Comparison of ENCODE assay signal across 8 cellular contexts in the genomic region with DNA sequence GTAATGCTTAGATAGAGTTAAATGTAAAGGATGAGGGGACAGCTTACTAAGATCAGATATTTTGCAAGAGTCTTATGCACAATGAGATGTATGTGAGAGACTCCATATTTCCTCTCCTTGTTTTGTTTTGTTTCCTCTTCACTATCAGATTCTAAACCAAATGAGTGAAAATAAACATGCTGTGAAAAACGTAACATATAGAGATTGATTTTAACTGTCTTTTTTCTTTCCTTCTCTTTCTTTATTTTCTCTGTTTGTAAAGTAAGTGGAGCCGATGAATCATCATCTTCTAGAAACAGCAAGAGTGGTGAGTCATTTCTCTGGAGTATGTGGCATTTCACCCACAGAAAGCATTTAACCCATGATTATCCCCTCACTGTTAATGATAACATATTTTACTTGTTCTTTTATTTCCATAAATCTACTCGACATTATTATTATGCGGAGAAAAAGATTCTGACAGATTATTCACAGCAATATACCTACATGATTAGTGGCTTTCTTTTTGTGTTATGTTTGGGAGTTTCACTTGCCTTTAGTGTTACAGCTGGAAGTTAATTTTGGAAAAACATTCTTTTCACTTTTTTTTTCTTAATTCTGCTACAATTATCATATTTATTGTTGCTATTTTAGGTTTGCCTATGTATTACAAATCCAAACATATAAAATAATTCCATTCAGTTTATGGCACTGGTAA. TPM values are rescaled to one million over a fixed set of nuclear protein-coding genes. Genes with fewer than 3 reads are reported as not detected.
A peak's percentile ranks its signal among the peaks of the same experiment; 100 is the strongest.
DNase-seq lines count a peak whose midpoint lies in the region; ATAC-seq and TF ChIP-seq lines count a peak whose summit lies in the region.

No MANE protein-coding gene starts in this region.

- peak overlapping the region; percentile 52 for H3K4me3 ChIP-seq in CD4-positive, CD25-positive, alpha-beta regulatory T cell (ENCODE audit: low read depth, low read length)
- H3K4me3 ChIP-seq in RWPE2 (ENCODE audit: severe bottlenecking), result no peak overlapping the region
- H3K4me3 ChIP-seq in ectodermal cell (ENCODE audit: insufficient read depth, low read depth, low read length), result no peak overlapping the region

- peak; percentile 83 for ATAC-seq in CD4-positive, CD25-positive, alpha-beta regulatory T cell (ENCODE audit: low read depth in 2 of 2)
- ATAC-seq in GM19025 (IDR thresholded peaks at IDR 0.05; ENCODE audit: low read depth, unreplicated experiment) (peak; percentile 73), HG03108 (IDR thresholded peaks at IDR 0.05; ENCODE audit: unreplicated experiment) (peak; percentile 68), RWPE2 (ENCODE audit: low read depth) (peak; percentile 39; the same call in 2 of the 3 replicates)

- H3K9me3 ChIP-seq in CD4-positive, CD25-positive, alpha-beta regulatory T cell (ENCODE audit: control insufficient read depth in 2 of 2, low read length in 2 of 2), result no peaks in the 10 kb centered on the region
- H3K9me3 ChIP-seq in RWPE2 (ENCODE audit: severe bottlenecking) (no peaks in the 10 kb centered on the region), ectodermal cell (ENCODE audit: control insufficient read depth, low read length) (no peaks in the 10 kb centered on the region)

- TF ChIP-seq CTCF in RWPE2 (IDR thresholded peaks at IDR 0.05; ENCODE audit: poor library complexity, severe bottlenecking) (no peak), nephron (IDR thresholded peaks at IDR 0.05; ENCODE audit: unreplicated experiment in 3 of 3) (no peak)

- H3K27me3 ChIP-seq in CD4-positive, CD25-positive, alpha-beta regulatory T cell (ENCODE audit: control insufficient read depth, insufficient read depth, low read length), result no peaks in the 10 kb centered on the region
- no peaks in the 10 kb centered on the region for H3K27me3 ChIP-seq in RWPE2 (ENCODE audit: insufficient read depth, poor library complexity, severe bottlenecking)
- H3K27me3 ChIP-seq in ectodermal cell (ENCODE audit: control insufficient read depth, insufficient read depth, low read length, poor library complexity, severe bottlenecking), result no peaks in the 10 kb centered on the region

- peak in 1 of 3 donors; percentile 48 for DNase-seq in CD4-positive, CD25-positive, alpha-beta regulatory T cell
- DNase-seq in RWPE2 (ENCODE audit: low spot score), result no peak
- no peak for DNase-seq in midbrain (lab: John Stamatoyannopoulos, UW)
- DNase-seq in substantia nigra (lab: John Stamatoyannopoulos, UW), result no peak

- no CpG with 5 or more reads among the region's 4 CpGs for WGBS in ectodermal cell, 2 experiments

- H3K36me3 ChIP-seq in CD4-positive, CD25-positive, alpha-beta regulatory T cell (ENCODE audit: control insufficient read depth, insufficient read depth, low read length), result no peaks in the 10 kb centered on the region
- H3K36me3 ChIP-seq in RWPE2 (ENCODE audit: low read depth) (peaks cover 26% of the 10 kb centered on the region), ectodermal cell (ENCODE audit: control insufficient read depth, insufficient read depth, low read length) (no peaks in the 10 kb centered on the region)

- H3K9me3 Mint-ChIP-seq in CD4-positive, CD25-positive, alpha-beta regulatory T cell, result peaks cover 0 to 3% (median 0%) of the 10 kb centered on the region in 7 donors
- no peaks in the 10 kb centered on the region for H3K9me3 Mint-ChIP-seq in nephron

- peaks cover 21% of the 10 kb centered on the region for H3K4me1 ChIP-seq in CD4-positive, CD25-positive, alpha-beta regulatory T cell (ENCODE audit: control insufficient read depth, insufficient read depth, low read length, poor library complexity, severe bottlenecking)
- H3K4me1 ChIP-seq in RWPE2 (ENCODE audit: insufficient read depth, poor library complexity, severe bottlenecking) (peaks cover 66% of the 10 kb centered on the region), ectodermal cell (ENCODE audit: control insufficient read depth, insufficient read depth, low read length) (peaks cover 9% of the 10 kb centered on the region)

- H3K36me3 Mint-ChIP-seq in CD4-positive, CD25-positive, alpha-beta regulatory T cell, result no peaks in the 10 kb centered on the region
- H3K36me3 Mint-ChIP-seq in nephron (ENCODE audit: low read depth), result no peaks in the 10 kb centered on the region

- no peak overlapping the region for H3K27ac ChIP-seq in CD4-positive, CD25-positive, alpha-beta regulatory T cell (ENCODE audit: insufficient read depth, low read length, poor library complexity, severe bottlenecking)
- peak overlapping the region; percentile 96 for H3K27ac ChIP-seq in RWPE2 (ENCODE audit: poor library complexity, severe bottlenecking)
- peak overlapping the region; percentile 16 for H3K27ac ChIP-seq in ectodermal cell (ENCODE audit: insufficient read depth, low read depth, low read length, poor library complexity, severe bottlenecking)
- no peak overlapping the region for H3K27ac ChIP-seq in substantia nigra (ENCODE audit: low read depth, low read length, poor library complexity, severe bottlenecking)

- peak overlapping the region in 2 of 4 donors; percentile 42 to 59 for H3K4me3 Mint-ChIP-seq in CD4-positive, CD25-positive, alpha-beta regulatory T cell
- H3K4me3 Mint-ChIP-seq in nephron, result peak overlapping the region in 2 of 3 experiments; percentile 5 to 13

- H3K4me1 Mint-ChIP-seq in CD4-positive, CD25-positive, alpha-beta regulatory T cell, result peaks cover 24 to 37% (median 30%) of the 10 kb centered on the region in 4 donors
- peaks cover 33% of the 10 kb centered on the region for H3K4me1 Mint-ChIP-seq in nephron

- H3K27me3 Mint-ChIP-seq in CD4-positive, CD25-positive, alpha-beta regulatory T cell, result peaks cover 4% of the 10 kb centered on the region
- H3K27me3 Mint-ChIP-seq in nephron (ENCODE audit: low read depth), result no peaks in the 10 kb centered on the region

- peak overlapping the region in 2 of 3 donors; percentile 12 to 87 for H3K27ac Mint-ChIP-seq in CD4-positive, CD25-positive, alpha-beta regulatory T cell
- peak overlapping the region; percentile 67 to 91 (median 89) for H3K27ac Mint-ChIP-seq in nephron

RNA-seq across cellular contexts. Expression of gene ANXA1, which starts 2.1 kb away (rescaled TPM):
- total RNA-seq in CD4-positive, CD25-positive, alpha-beta regulatory T cell, result 274 TPM
- 100 to 1,000 TPM in 1 of 4 donors, 10 to 100 TPM in 3; 50.7 to 107 (median 71.9) TPM for polyA plus RNA-seq in CD4-positive, CD25-positive, alpha-beta regulatory T cell
- 21.0 TPM for polyA plus RNA-seq in ectodermal cell (2013, experiment 1 of 4)
- 17.6 TPM for polyA plus RNA-seq in ectodermal cell (2013, experiment 2 of 4)
- 28.8 TPM for polyA plus RNA-seq in ectodermal cell (2013, experiment 3 of 4)
- 26.6 TPM for polyA plus RNA-seq in ectodermal cell (2013, experiment 4 of 4)

Comparison
In these comparisons a context has a peak if more than half of its experiments do, and no peak if none do; other contexts are left out.
1. H3K27ac ChIP-seq: peak in RWPE2 (single experiment) and ectodermal cell (single experiment); none in CD4-positive, CD25-positive, alpha-beta regulatory T cell (single experiment) and substantia nigra (single experiment).
2. Peak in every context shown above with its lines, with median percentiles within 50 percentile points of each other: ATAC-seq.